In the genomic region with DNA sequence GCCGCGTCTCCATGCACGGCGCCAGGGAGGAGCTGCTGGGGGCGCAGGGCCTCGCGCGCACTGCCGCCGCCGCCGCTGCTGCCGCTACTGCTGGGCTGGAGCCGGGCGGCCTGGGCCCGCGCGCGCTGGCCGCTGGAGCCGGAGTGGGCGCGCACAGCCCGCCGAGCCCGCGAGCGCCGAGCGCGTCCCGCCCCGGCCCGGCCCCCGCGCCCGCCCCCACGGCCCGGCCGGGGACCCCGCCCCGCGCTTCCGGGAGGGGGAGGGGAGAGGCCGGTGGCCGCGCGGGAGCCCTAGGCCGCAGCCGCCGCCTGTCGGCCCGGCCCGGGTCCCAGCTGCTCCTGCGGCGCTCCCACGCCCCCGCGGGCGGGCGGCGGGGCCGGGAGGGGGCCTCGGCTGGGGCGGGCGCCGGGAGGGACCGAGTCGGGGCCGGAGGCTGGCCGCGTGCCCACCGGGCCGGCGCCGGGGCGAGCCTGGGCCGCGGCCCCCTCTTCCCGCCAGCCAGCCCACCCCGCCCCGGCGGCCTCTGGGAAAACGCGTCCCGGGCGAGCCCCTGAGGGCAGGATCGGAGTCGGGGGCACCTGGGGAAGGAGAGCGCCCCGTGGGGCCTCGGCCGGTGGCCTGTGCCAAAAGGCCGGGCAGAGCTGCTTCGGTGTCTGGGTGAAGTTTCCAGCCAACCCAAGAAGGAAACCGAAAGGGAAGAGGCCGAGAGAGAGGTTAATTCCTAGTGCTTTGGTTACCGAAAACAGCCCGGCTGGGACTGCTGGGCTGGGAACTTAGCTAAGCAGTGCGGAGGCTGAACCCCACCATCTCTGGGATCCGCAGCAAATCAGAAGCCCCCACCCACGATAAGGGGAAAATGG, we compare ENCODE assay signal across 8 cellular contexts. TPM values are rescaled to one million over a fixed set of nuclear protein-coding genes. Genes with fewer than 3 reads are reported as not detected.
DNase-seq lines count a peak whose midpoint lies in the region; ATAC-seq, FAIRE-seq and TF ChIP-seq lines count a peak whose summit lies in the region.

Gene STK24, minus strand, starts transcription at position 145 of the 860 bp plus-strand sequence. CDS start 321 bp downstream, outside the sequence.

- H3K4me1 ChIP-seq in astrocyte (ENCODE audit: insufficient read depth, low read length): peaks cover 36% of the 10 kb centered on the region
- peaks cover 2% of the 10 kb centered on the region for H3K4me1 ChIP-seq in right cardiac atrium (ENCODE audit: control insufficient read depth, insufficient read depth, low read length)

- peak within 1 kb of the TSS; percentile 96 for H3K4me2 ChIP-seq in astrocyte (ENCODE audit: low read length)

- H3K27me3 ChIP-seq in astrocyte (ENCODE audit: insufficient read depth, low read length) (no peaks in the 10 kb centered on the region), right cardiac atrium (ENCODE audit: control insufficient read depth, insufficient read depth) (no peaks in the 10 kb centered on the region)

- peaks cover 44% of the 10 kb centered on the region for H3K79me2 ChIP-seq in astrocyte (ENCODE audit: insufficient read depth, low read length)

- no peak for FAIRE-seq in astrocyte (lab: Jason Lieb, UNC)

- no peaks in the 10 kb centered on the region for H3K9me3 ChIP-seq in astrocyte (ENCODE audit: insufficient read depth, low read depth, low read length)
- no peaks in the 10 kb centered on the region for H3K9me3 ChIP-seq in right cardiac atrium (ENCODE audit: control insufficient read depth, low read length)

- intact Hi-C loops in right cardiac atrium (cut with DNase I): loop anchor here (5.0 to 10.0 kb wide), 4 partner anchors 92 to 130 kb away; no protein-coding TSS in a partner anchor

- DNase-seq in GM03348 (ENCODE audit: low spot score) (peak; percentile 97), T-helper 1 cell (peak; percentile 38 to 70 (median 51)), astrocyte (ENCODE audit: low read depth) (peak; percentile 64), right cardiac atrium (peak; percentile 73 to 92 (median 91)), pulmonary artery endothelial cell (ENCODE audit: low read depth, low spot score) (no peak), foreskin melanocyte (no peak)
- DNase-seq in Jurkat, Clone E6-1 (ENCODE audit: low read depth, low spot score): no peak

- H3K9me3 Mint-ChIP-seq in astrocyte (ENCODE audit: unreplicated experiment): no peaks in the 10 kb centered on the region

- no peaks in the 10 kb centered on the region for H3K27me3 Mint-ChIP-seq in astrocyte (ENCODE audit: low read depth, unreplicated experiment)

- H3K9ac ChIP-seq in astrocyte (ENCODE audit: low read length): peak within 1 kb of the TSS; percentile 93

- TF ChIP-seq CTCF in astrocyte (IDR thresholded peaks at IDR 0.05; ENCODE audit: insufficient read depth, low read depth, low read length): no peak

- H2AFZ ChIP-seq in astrocyte (ENCODE audit: low read depth, low read length): peak within 1 kb of the TSS; percentile 77

- H3K27ac ChIP-seq in astrocyte (ENCODE audit: low read depth, low read length) (peak within 1 kb of the TSS; percentile 84), right cardiac atrium (ENCODE audit: low read length) (peak within 1 kb of the TSS; percentile 99)

- under 1% methylated on average over 102 of the region's 102 CpGs for WGBS in right cardiac atrium

- no peaks in the 10 kb centered on the region for H3K36me3 ChIP-seq in astrocyte (ENCODE audit: insufficient read depth, low read length)

- peaks cover 28% of the 10 kb centered on the region for H3K4me1 Mint-ChIP-seq in astrocyte (ENCODE audit: low read depth, unreplicated experiment)

- H3K4me3 ChIP-seq in Jurkat, Clone E6-1 (ENCODE audit: low read length): peak within 1 kb of the TSS; percentile 82
- H3K4me3 ChIP-seq in astrocyte (ENCODE audit: insufficient read depth, low read depth, low read length) (peak within 1 kb of the TSS; percentile 95), right cardiac atrium (ENCODE audit: low read length) (peak within 1 kb of the TSS; percentile 77)

- peak within 1 kb of the TSS; percentile 95 for H3K27ac Mint-ChIP-seq in astrocyte (ENCODE audit: unreplicated experiment)

- peak within 1 kb of the TSS; percentile 94 for H3K4me3 Mint-ChIP-seq in astrocyte (ENCODE audit: unreplicated experiment)

- H3K36me3 Mint-ChIP-seq in astrocyte (ENCODE audit: low read depth, unreplicated experiment): peaks cover 2% of the 10 kb centered on the region

- peaks cover 36% of the 10 kb centered on the region for H4K20me1 ChIP-seq in astrocyte (ENCODE audit: insufficient read depth, low read length)

- ATAC-seq in GM21576 (IDR thresholded peaks at IDR 0.05; ENCODE audit: unreplicated experiment) (peak; percentile 51), right cardiac atrium (peak; percentile 82 to 91)

RNA-seq across cellular contexts. Expression of gene STK24, which starts in this region (rescaled TPM):
- 80.0 TPM for polyA plus RNA-seq in Jurkat, Clone E6-1 (2012; ENCODE audit: insufficient read depth, insufficient read length)
- total RNA-seq in astrocyte (86.2 and 96.1 TPM in 2 replicates), right cardiac atrium (10 to 100 TPM; 60.5 to 66.9 (median 62.7) TPM), pulmonary artery endothelial cell (55.6 and 56.2 TPM in 2 replicates)
- polyA plus RNA-seq in right cardiac atrium: 44.9 TPM

Comparison
In these comparisons a context has a peak if more than half of its experiments do, and no peak if none do; other contexts are left out.
1. DNase-seq: peak in GM03348 (single experiment), T-helper 1 cell (5 of 5), astrocyte (single experiment) and right cardiac atrium (3 of 3); none in Jurkat, Clone E6-1 (single experiment), pulmonary artery endothelial cell (single experiment) and foreskin melanocyte (single experiment).
2. Peak in every context shown above with its lines, with median percentiles within 50 percentile points of each other: H3K4me3 ChIP-seq.